ENCODE assay signal across 8 cellular contexts in the genomic region with DNA sequence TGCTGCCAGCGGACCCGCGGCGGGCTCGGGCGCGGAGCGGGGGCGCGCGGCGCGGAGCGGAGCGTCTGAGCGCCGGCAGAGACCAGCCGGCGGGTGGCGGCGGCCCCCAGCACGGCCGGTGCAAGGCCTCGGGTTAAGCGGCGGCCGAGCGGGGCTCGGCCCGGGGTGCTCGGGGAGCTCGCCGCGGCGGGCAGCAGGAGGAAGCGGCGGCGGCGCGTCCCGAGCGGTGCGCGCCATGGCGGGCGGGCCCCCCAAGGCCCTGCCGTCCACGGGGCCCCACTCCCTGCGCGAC. TPM values are rescaled to one million over a fixed set of nuclear protein-coding genes. Genes with fewer than 3 reads are reported as not detected.
DNase-seq lines count a peak whose midpoint lies in the region.

No MANE protein-coding gene starts in this region.

- peaks cover 38% of the 10 kb centered on the region for H4K20me1 ChIP-seq in BLaER1

- H3K9ac ChIP-seq in BLaER1, result peak overlapping the region; percentile 87
- peak overlapping the region; percentile 40 for H3K9ac ChIP-seq in HUES6 (ENCODE audit: low read length)

- 0 to 1% methylated on average over 50 of the region's 50 CpGs for WGBS in ectodermal cell, 2 experiments

- H3K9me3 ChIP-seq in BLaER1 (no peaks in the 10 kb centered on the region), HUES6 (ENCODE audit: control insufficient read depth, insufficient read depth, low read depth, low read length) (no peaks in the 10 kb centered on the region), ectodermal cell (ENCODE audit: control insufficient read depth, low read length) (no peaks in the 10 kb centered on the region), muscle layer of duodenum (ENCODE audit: control insufficient read depth in 1 of 2, low read length in 2 of 2) (no peaks in the 10 kb centered on the region)

- DNase-seq in SK-N-DZ (ENCODE audit: low spot score) (no peak), mucosa of gallbladder (ENCODE audit: low spot score) (no peak), germinal center (ENCODE audit: low spot score) (no peak), SW 1271 (lab: John Stamatoyannopoulos, UW) (no peak)

- H3K4me3 ChIP-seq in BLaER1 (peak overlapping the region; percentile 99), HUES6 (ENCODE audit: low read depth, low read length) (peak overlapping the region; percentile 64), ectodermal cell (ENCODE audit: insufficient read depth, low read depth, low read length) (peak overlapping the region; percentile 82), muscle layer of duodenum (ENCODE audit: low read depth in 1 of 2, low read length in 2 of 2) (peak overlapping the region; percentile 80 to 87)

- H3K27ac ChIP-seq in BLaER1 (peak overlapping the region; percentile 84), HUES6 (ENCODE audit: low read depth, low read length) (no peak overlapping the region), ectodermal cell (ENCODE audit: insufficient read depth, low read depth, low read length, poor library complexity, severe bottlenecking) (no peak overlapping the region), muscle layer of duodenum (ENCODE audit: low read length) (no peak overlapping the region)

- H3K36me3 ChIP-seq in BLaER1 (no peaks in the 10 kb centered on the region), HUES6 (ENCODE audit: control insufficient read depth, insufficient read depth, low read length) (no peaks in the 10 kb centered on the region), ectodermal cell (ENCODE audit: control insufficient read depth, insufficient read depth, low read length) (no peaks in the 10 kb centered on the region), muscle layer of duodenum (ENCODE audit: control insufficient read depth in 1 of 2, insufficient read depth in 2 of 2, low read length in 2 of 2) (no peaks in the 10 kb centered on the region)

- no peaks in the 10 kb centered on the region for H3K27me3 ChIP-seq in BLaER1
- peaks cover 12% of the 10 kb centered on the region for H3K27me3 ChIP-seq in HUES6 (ENCODE audit: control insufficient read depth, insufficient read depth, low read length)
- H3K27me3 ChIP-seq in ectodermal cell (ENCODE audit: control insufficient read depth, insufficient read depth, low read length, poor library complexity, severe bottlenecking), result no peaks in the 10 kb centered on the region
- no peaks in the 10 kb centered on the region for H3K27me3 ChIP-seq in muscle layer of duodenum (ENCODE audit: low read depth, low read length)

- peaks cover 57% of the 10 kb centered on the region for H3K4me1 ChIP-seq in BLaER1
- H3K4me1 ChIP-seq in HUES6 (ENCODE audit: control insufficient read depth, insufficient read depth, low read length), result peaks cover 33% of the 10 kb centered on the region
- H3K4me1 ChIP-seq in ectodermal cell (ENCODE audit: control insufficient read depth, insufficient read depth, low read length), result peaks cover 8% of the 10 kb centered on the region
- H3K4me1 ChIP-seq in muscle layer of duodenum (ENCODE audit: control insufficient read depth in 1 of 2, insufficient read depth in 2 of 2, low read length in 2 of 2), result peaks cover 17 to 40% of the 10 kb centered on the region in 2 donors

- peak overlapping the region; percentile 86 for H3K4me2 ChIP-seq in BLaER1

RNA-seq across cellular contexts. Expression of gene SNX30, which starts 0.2 kb away (rescaled TPM):
- polyA plus RNA-seq in ectodermal cell (2013, experiment 1 of 4), result 14.9 TPM
- 16.0 TPM for polyA plus RNA-seq in ectodermal cell (2013, experiment 2 of 4)
- polyA plus RNA-seq in ectodermal cell (2013, experiment 3 of 4), result 13.3 TPM
- polyA plus RNA-seq in ectodermal cell (2013, experiment 4 of 4), result 12.0 TPM
- polyA plus RNA-seq in SK-N-DZ (2014; cell fraction: cytosol; rRNA removed), result 16.8 and 21.2 TPM in 2 replicates
- 11.7 and 13.7 TPM in 2 replicates for polyA plus RNA-seq in SK-N-DZ (2014; cell fraction: nucleus; rRNA removed)
- 8.9 TPM for total RNA-seq in mucosa of gallbladder

RNA-seq across cellular contexts. Expression of gene INIP, which starts 32.8 kb away (rescaled TPM):
- 31.4 TPM for polyA plus RNA-seq in ectodermal cell (2013, experiment 1 of 4)
- polyA plus RNA-seq in ectodermal cell (2013, experiment 2 of 4), result 30.1 TPM
- 26.4 TPM for polyA plus RNA-seq in ectodermal cell (2013, experiment 3 of 4)
- 28.1 TPM for polyA plus RNA-seq in ectodermal cell (2013, experiment 4 of 4)
- polyA plus RNA-seq in SK-N-DZ (2014; cell fraction: cytosol; rRNA removed), result 36.2 and 42.6 TPM in 2 replicates
- 25.2 and 39.7 TPM in 2 replicates for polyA plus RNA-seq in SK-N-DZ (2014; cell fraction: nucleus; rRNA removed)
- total RNA-seq in mucosa of gallbladder, result 21.5 TPM
